15 cellular contexts compared by ENCODE assay signal in genomic region chr21:33940846-33941245, GRCh38. TPM values are rescaled to one million over a fixed set of nuclear protein-coding genes. Genes with fewer than 3 reads are reported as not detected.
DNase-seq lines count a peak whose midpoint lies in the region; ATAC-seq and TF ChIP-seq lines count a peak whose summit lies in the region.
"Had no signal": no experiment of that assay in that cellular context is flagged by ENCODE, and none has a peak within 500 bp of the region (broad histone marks: within the 10 kb centered on the region; RNA-seq: fewer than 3 reads in every experiment).

No MANE protein-coding gene starts in this region.

- H3K36me3 ChIP-seq in gastroesophageal sphincter = no peaks in the 10 kb centered on the region
- H3K36me3 ChIP-seq in spleen = no peaks in the 10 kb centered on the region
- H3K36me3 ChIP-seq: adrenal gland, pancreas had no signal

- intact Hi-C loops in activated CD4-positive, alpha-beta T cell treated with anti-CD3 and anti-CD28 coated beads, Interleukin-2, amount 10 ng/mL, durations not matched to agents 24 days and 14 days (cut with micrococcal nuclease) = no loop called here
- intact Hi-C loops in spleen (cut with DNase I; ENCODE audit: low total_unique reads) = no loop called here

- peaks cover 51% of the 10 kb centered on the region for H3K36me3 Mint-ChIP-seq in activated CD4-positive, alpha-beta T cell treated with anti-CD3 and anti-CD28 coated beads, Interleukin-2, amount 10 ng/mL, durations not matched to agents 24 days and 14 days (ENCODE audit: low read depth)
- peaks cover 81% of the 10 kb centered on the region for H3K36me3 Mint-ChIP-seq in activated CD4-positive, alpha-beta T cell treated with anti-CD3 and anti-CD28 coated beads, Interleukin-2, amount 10 ng/mL, durations not matched to agents 7 days and 5 days (ENCODE audit: low read depth)
- H3K36me3 Mint-ChIP-seq in activated naive CD8-positive, alpha-beta T cell = peaks cover 10% of the 10 kb centered on the region
- no peaks in the 10 kb centered on the region for H3K36me3 Mint-ChIP-seq in type B pancreatic cell

- peak; percentile 74 for ATAC-seq in gastroesophageal sphincter

- H3K27ac ChIP-seq in gastroesophageal sphincter (peak overlapping the region; percentile 20 to 80 (median 62)), spleen (no peak overlapping the region)
- H3K27ac ChIP-seq: adrenal gland, KMS-11, pancreas had no signal

- no peak for DNase-seq in activated CD4-positive, alpha-beta T cell treated with anti-CD3 and anti-CD28 coated beads, Interleukin-2, amount 10 ng/mL, durations not matched to agents 24 days and 14 days
- DNase-seq in activated CD4-positive, alpha-beta T cell treated with anti-CD3 and anti-CD28 coated beads, Interleukin-2, amount 10 ng/mL, durations not matched to agents 7 days and 5 days = no peak
- peak; percentile 46 for DNase-seq in smooth muscle cell of the brain vasculature (ENCODE audit: low read depth, low spot score)
- DNase-seq in type B pancreatic cell (ENCODE audit: extremely low spot score, unreplicated experiment) = no peak
- DNase-seq in spleen = no peak
- DNase-seq in NCI-H2107 treated with DMSO at 0.1 percent for 48 hours (lab: John Stamatoyannopoulos, UW; ENCODE audit: unreplicated experiment) = no peak
- DNase-seq: activated CD4-positive, alpha-beta T cell treated with anti-CD3 and anti-CD28 coated beads for 1 hour; erythroblast; left cardiac atrium; NCI-H226; pancreas had no signal

- no peak for TF ChIP-seq EP300 in gastroesophageal sphincter (IDR thresholded peaks at IDR 0.05)

- H3K27me3 ChIP-seq in gastroesophageal sphincter (no peaks in the 10 kb centered on the region), spleen (replicated peaks in 1 of 7) (no peaks in the 10 kb centered on the region)
- H3K27me3 ChIP-seq: adrenal gland, pancreas had no signal

- no peak for TF ChIP-seq POLR2A in gastroesophageal sphincter (IDR thresholded peaks at IDR 0.05)
- TF ChIP-seq POLR2A in spleen (IDR thresholded peaks at IDR 0.05) = no peak

- no peak overlapping the region for H3K4me3 Mint-ChIP-seq in activated CD4-positive, alpha-beta T cell treated with anti-CD3 and anti-CD28 coated beads, Interleukin-2, amount 10 ng/mL, durations not matched to agents 24 days and 14 days
- H3K4me3 Mint-ChIP-seq in activated CD4-positive, alpha-beta T cell treated with anti-CD3 and anti-CD28 coated beads, Interleukin-2, amount 10 ng/mL, durations not matched to agents 7 days and 5 days = no peak overlapping the region
- H3K4me3 Mint-ChIP-seq in activated naive CD8-positive, alpha-beta T cell = no peak overlapping the region
- H3K4me3 Mint-ChIP-seq in type B pancreatic cell = no peak overlapping the region

- POLR2A ChIA-PET in activated CD4-positive, alpha-beta T cell treated with anti-CD3 and anti-CD28 coated beads, Interleukin-2, amount 10 ng/mL, durations not matched to agents 7 days and 5 days (lab: Charles Lee) = no interaction called here

- TF ChIP-seq CTCF in gastroesophageal sphincter (IDR thresholded peaks at IDR 0.05) = no peak
- TF ChIP-seq CTCF in type B pancreatic cell (conservative IDR thresholded peaks at IDR 0.05) = no peak
- no peak for TF ChIP-seq CTCF in spleen (IDR thresholded peaks at IDR 0.05 in 8 of 11, conservative IDR thresholded peaks at IDR 0.05 in 3 of 11)

- CTCF ChIA-PET in activated CD4-positive, alpha-beta T cell treated with anti-CD3 and anti-CD28 coated beads, Interleukin-2, amount 10 ng/mL, durations not matched to agents 7 days and 5 days (lab: Charles Lee) = interaction anchor here (0.7 to 0.9 kb wide), 3 partner anchors 19 to 135 kb away, joined by 3 to 5 read pairs (median 4); no protein-coding TSS in a partner anchor

- 53 to 77% methylated on average over 3 to 6 of the region's 6 CpGs for WGBS in gastroesophageal sphincter (ENCODE audit: low coverage in 1 of 2), 2 donors
- WGBS in spleen, 5 donors = 85 to 91% (median 87%) methylated on average over 6 of the region's 6 CpGs

- H3K4me3 ChIP-seq in gastroesophageal sphincter (no peak overlapping the region), spleen (no peak overlapping the region)
- H3K4me3 ChIP-seq: adrenal gland, pancreas had no signal

- H3K4me1 ChIP-seq in gastroesophageal sphincter (peaks cover 0 to 32% (median 4%) of the 10 kb centered on the region in 3 donors), spleen (peaks cover 0 to 32% (median 22%) of the 10 kb centered on the region in 6 donors)
- H3K4me1 ChIP-seq: adrenal gland, pancreas had no signal

- H3K9me3 Mint-ChIP-seq in activated CD4-positive, alpha-beta T cell treated with anti-CD3 and anti-CD28 coated beads, Interleukin-2, amount 10 ng/mL, durations not matched to agents 24 days and 14 days = peaks cover 15% of the 10 kb centered on the region
- peaks cover 16% of the 10 kb centered on the region for H3K9me3 Mint-ChIP-seq in activated CD4-positive, alpha-beta T cell treated with anti-CD3 and anti-CD28 coated beads, Interleukin-2, amount 10 ng/mL, durations not matched to agents 7 days and 5 days
- no peaks in the 10 kb centered on the region for H3K9me3 Mint-ChIP-seq in activated naive CD8-positive, alpha-beta T cell (ENCODE audit: low read depth)
- no peaks in the 10 kb centered on the region for H3K9me3 Mint-ChIP-seq in type B pancreatic cell

- peak overlapping the region; percentile 54 for H3K27ac Mint-ChIP-seq in activated CD4-positive, alpha-beta T cell treated with anti-CD3 and anti-CD28 coated beads, Interleukin-2, amount 10 ng/mL, durations not matched to agents 24 days and 14 days
- H3K27ac Mint-ChIP-seq in activated CD4-positive, alpha-beta T cell treated with anti-CD3 and anti-CD28 coated beads, Interleukin-2, amount 10 ng/mL, durations not matched to agents 7 days and 5 days = no peak overlapping the region
- H3K27ac Mint-ChIP-seq in activated naive CD8-positive, alpha-beta T cell = peak overlapping the region; percentile 89
- H3K27ac Mint-ChIP-seq in type B pancreatic cell = no peak overlapping the region

- H3K9me3 ChIP-seq in gastroesophageal sphincter (no peaks in the 10 kb centered on the region), spleen (no peaks in the 10 kb centered on the region)
- H3K9me3 ChIP-seq: adrenal gland, pancreas had no signal

- H3K4me1 Mint-ChIP-seq in activated CD4-positive, alpha-beta T cell treated with anti-CD3 and anti-CD28 coated beads, Interleukin-2, amount 10 ng/mL, durations not matched to agents 24 days and 14 days = peaks cover 47% of the 10 kb centered on the region
- peaks cover 62% of the 10 kb centered on the region for H3K4me1 Mint-ChIP-seq in activated CD4-positive, alpha-beta T cell treated with anti-CD3 and anti-CD28 coated beads, Interleukin-2, amount 10 ng/mL, durations not matched to agents 7 days and 5 days
- peaks cover 79% of the 10 kb centered on the region for H3K4me1 Mint-ChIP-seq in activated naive CD8-positive, alpha-beta T cell (ENCODE audit: low read depth)
- H3K4me1 Mint-ChIP-seq in type B pancreatic cell (ENCODE audit: unreplicated experiment) = peaks cover 13% of the 10 kb centered on the region

- H3K27me3 Mint-ChIP-seq in activated CD4-positive, alpha-beta T cell treated with anti-CD3 and anti-CD28 coated beads, Interleukin-2, amount 10 ng/mL, durations not matched to agents 24 days and 14 days = no peaks in the 10 kb centered on the region
- H3K27me3 Mint-ChIP-seq in activated CD4-positive, alpha-beta T cell treated with anti-CD3 and anti-CD28 coated beads, Interleukin-2, amount 10 ng/mL, durations not matched to agents 7 days and 5 days = no peaks in the 10 kb centered on the region
- no peaks in the 10 kb centered on the region for H3K27me3 Mint-ChIP-seq in activated naive CD8-positive, alpha-beta T cell
- no peaks in the 10 kb centered on the region for H3K27me3 Mint-ChIP-seq in type B pancreatic cell

RNA-seq across cellular contexts. Expression of gene ATP5PO, which starts 25.2 kb away (rescaled TPM):
- 172 and 194 TPM in 2 replicates for total RNA-seq in activated CD4-positive, alpha-beta T cell treated with anti-CD3 and anti-CD28 coated beads, Interleukin-2, amount 10 ng/mL, durations not matched to agents 24 days and 14 days
- 100 to 1,000 TPM; 190 to 201 TPM for total RNA-seq in activated CD4-positive, alpha-beta T cell treated with anti-CD3 and anti-CD28 coated beads, Interleukin-2, amount 10 ng/mL, durations not matched to agents 7 days and 5 days
- total RNA-seq in gastroesophageal sphincter (100 to 1,000 TPM; 133 to 311 (median 214) TPM), type B pancreatic cell (ENCODE audit: low replicate concordance) (257 and 264 TPM in 2 replicates), spleen (100 to 1,000 TPM in 6 of 7 donors, 10 to 100 TPM in 1; 97.6 to 154 (median 125) TPM)
- polyA plus RNA-seq in spleen = 100 to 1,000 TPM; 245 to 286 (median 255) TPM

Comparison
In these comparisons a context has a peak if more than half of its experiments do, and no peak if none do; other contexts are left out.
1. H3K27ac Mint-ChIP-seq: peak in activated CD4-positive, alpha-beta T cell treated with anti-CD3 and anti-CD28 coated beads, Interleukin-2, amount 10 ng/mL, durations not matched to agents 24 days and 14 days (single experiment) and activated naive CD8-positive, alpha-beta T cell (single experiment); none in activated CD4-positive, alpha-beta T cell treated with anti-CD3 and anti-CD28 coated beads, Interleukin-2, amount 10 ng/mL, durations not matched to agents 7 days and 5 days (single experiment) and type B pancreatic cell (single experiment).
2. H3K27ac ChIP-seq: peak in gastroesophageal sphincter (4 of 4); none in spleen (0 of 8).